In the genomic region with DNA sequence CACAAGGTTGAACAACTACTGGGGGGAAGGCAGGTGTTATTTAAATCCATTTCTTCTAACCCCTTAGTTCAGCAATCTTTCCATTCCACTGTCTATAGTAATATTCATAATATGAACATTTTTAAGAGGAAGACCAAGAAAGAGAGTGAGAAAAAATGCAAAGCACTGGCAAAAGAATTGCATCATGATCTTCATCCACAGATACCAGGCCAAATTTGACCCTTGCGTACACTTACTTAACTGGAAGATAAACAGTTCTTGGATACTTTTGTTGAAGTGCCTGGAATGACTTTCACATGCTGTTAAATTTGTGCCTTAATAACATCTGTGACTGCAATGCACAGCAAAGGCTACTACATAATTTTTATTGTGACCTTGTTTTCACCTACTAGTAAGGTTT, we compare ENCODE assay signal across 1 cellular context.
TF ChIP-seq lines count a peak whose summit lies in the region.

No MANE protein-coding gene starts in this region.

TF ChIP-seq in GM12878, 131 proteins besides CTCF, POLR2A, EP300 and RAD21:
- no peak for TF ChIP-seq CHD1 (IDR thresholded peaks at IDR 0.05; ENCODE audit: low read depth, low read length)
- TF ChIP-seq NFXL1 (IDR thresholded peaks at IDR 0.05; ENCODE audit: borderline replicate concordance) = no peak
- TF ChIP-seq MTA3 (IDR thresholded peaks at IDR 0.05; ENCODE audit: borderline replicate concordance, low read length) = no peak
- TF ChIP-seq, protein P1, sequence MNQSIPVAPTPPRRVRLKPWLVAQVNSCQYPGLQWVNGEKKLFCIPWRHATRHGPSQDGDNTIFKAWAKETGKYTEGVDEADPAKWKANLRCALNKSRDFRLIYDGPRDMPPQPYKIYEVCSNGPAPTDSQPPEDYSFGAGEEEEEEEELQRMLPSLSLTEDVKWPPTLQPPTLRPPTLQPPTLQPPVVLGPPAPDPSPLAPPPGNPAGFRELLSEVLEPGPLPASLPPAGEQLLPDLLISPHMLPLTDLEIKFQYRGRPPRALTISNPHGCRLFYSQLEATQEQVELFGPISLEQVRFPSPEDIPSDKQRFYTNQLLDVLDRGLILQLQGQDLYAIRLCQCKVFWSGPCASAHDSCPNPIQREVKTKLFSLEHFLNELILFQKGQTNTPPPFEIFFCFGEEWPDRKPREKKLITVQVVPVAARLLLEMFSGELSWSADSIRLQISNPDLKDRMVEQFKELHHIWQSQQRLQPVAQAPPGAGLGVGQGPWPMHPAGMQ (IDR thresholded peaks at IDR 0.05; ENCODE audit: borderline replicate concordance) = no peak
- TF ChIP-seq SREBF2 (IDR thresholded peaks at IDR 0.05; ENCODE audit: low read length) = no peak
- no peak for TF ChIP-seq RAD51 (IDR thresholded peaks at IDR 0.05)
- no peak for TF ChIP-seq BMI1 (IDR thresholded peaks at IDR 0.05; ENCODE audit: borderline replicate concordance)
